Comparison of ENCODE assay signal across 22 cellular contexts in the genomic region with DNA sequence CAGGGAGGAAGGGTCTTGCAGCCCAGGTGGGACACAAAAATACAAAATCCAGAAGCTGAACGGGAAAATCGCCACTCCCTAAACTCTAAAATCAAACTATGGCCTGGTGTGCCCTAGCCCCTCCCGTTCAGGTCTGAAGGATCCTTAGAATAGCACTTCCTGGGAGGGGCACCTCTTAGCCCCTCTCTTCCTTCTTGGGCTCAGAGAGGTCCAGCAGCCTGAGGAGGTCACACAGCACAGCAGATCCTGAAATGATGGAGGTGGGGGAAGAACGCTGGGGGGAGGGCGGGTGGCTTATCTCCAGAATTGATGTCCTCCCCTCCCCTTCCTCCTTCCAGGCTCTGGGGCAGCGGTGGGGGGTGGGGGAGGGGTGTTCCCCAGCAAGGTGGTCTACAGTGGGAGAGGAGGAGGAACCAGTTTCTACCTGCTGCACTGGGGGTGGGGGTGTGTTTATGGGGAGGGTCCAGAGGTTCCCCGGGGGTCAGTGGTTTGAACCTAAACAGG. TPM values are rescaled to one million over a fixed set of nuclear protein-coding genes. Genes with fewer than 3 reads are reported as not detected.
DNase-seq lines count a peak whose midpoint lies in the region; ATAC-seq and TF ChIP-seq lines count a peak whose summit lies in the region.
"Had no signal": no experiment of that assay in that cellular context is flagged by ENCODE, and none has a peak within 500 bp of the region (broad histone marks: within the 10 kb centered on the region; RNA-seq: fewer than 3 reads in every experiment).

No MANE protein-coding gene starts in this region.

- H3K9ac ChIP-seq in SK-N-SH (no peak overlapping the region), endodermal cell (ENCODE audit: extremely low read depth, low read length, poor library complexity, severe bottlenecking) (no peak overlapping the region)

- no peak overlapping the region for H3K4me3 ChIP-seq in SK-N-SH (ENCODE audit: low read depth in 2 of 2, low read length in 1 of 2)
- H3K4me3 ChIP-seq in HEK293 (ENCODE audit: low read depth, low read length), result no peak overlapping the region
- no peak overlapping the region for H3K4me3 ChIP-seq in endodermal cell (ENCODE audit: low read length)
- H3K4me3 ChIP-seq in osteoblast (ENCODE audit: insufficient read depth, low read length), result no peak overlapping the region
- no peak overlapping the region for H3K4me3 ChIP-seq in SJCRH30

- H3K36me3 ChIP-seq in SK-N-SH (replicated peaks in 1 of 2; ENCODE audit: control insufficient read depth in 1 of 2, insufficient read depth in 2 of 2, low read length in 1 of 2) (no peaks in the 10 kb centered on the region), HEK293 (ENCODE audit: control insufficient read depth in 2 of 2, insufficient read depth in 1 of 2, low read length in 2 of 2) (peaks cover 0 to 27% of the 10 kb centered on the region in 2 experiments; a peak in 1 of 3 replicates), endodermal cell (ENCODE audit: control insufficient read depth, insufficient read depth, low read length) (no peaks in the 10 kb centered on the region), osteoblast (ENCODE audit: insufficient read depth, low read length) (no peaks in the 10 kb centered on the region), SJCRH30 (no peaks in the 10 kb centered on the region)
- H3K36me3 ChIP-seq: brain microvascular endothelial cell, stomach had no signal

- no peaks in the 10 kb centered on the region for H3F3A ChIP-seq in SK-N-SH (replicated peaks; ENCODE audit: insufficient read depth)

- H3K27me3 Mint-ChIP-seq in endodermal cell (ENCODE audit: insufficient read depth), result peaks cover 16% of the 10 kb centered on the region

- H3K4me1 ChIP-seq in SK-N-SH (ENCODE audit: control insufficient read depth in 1 of 2, insufficient read depth in 2 of 2, low read depth in 1 of 2, low read length in 1 of 2), result peaks cover 10 to 15% of the 10 kb centered on the region in 2 experiments; a peak in 3 of 4 replicates
- no peaks in the 10 kb centered on the region for H3K4me1 ChIP-seq in HEK293 (ENCODE audit: control insufficient read depth, insufficient read depth, low read length)
- no peaks in the 10 kb centered on the region for H3K4me1 ChIP-seq in endodermal cell (ENCODE audit: control insufficient read depth, insufficient read depth, low read length)
- H3K4me1 ChIP-seq in osteoblast (ENCODE audit: insufficient read depth, low read length), result peaks cover 18% of the 10 kb centered on the region
- no peaks in the 10 kb centered on the region for H3K4me1 ChIP-seq in SJCRH30

- H3K27me3 ChIP-seq in SK-N-SH (ENCODE audit: insufficient read depth) (no peaks in the 10 kb centered on the region), endodermal cell (ENCODE audit: control insufficient read depth, insufficient read depth, low read length, poor library complexity, severe bottlenecking) (peaks cover 10% of the 10 kb centered on the region), osteoblast (ENCODE audit: insufficient read depth, low read length) (peaks cover 2% of the 10 kb centered on the region), SJCRH30 (no peaks in the 10 kb centered on the region)

- WGBS in SK-N-SH (ENCODE audit: low lambda C conversion rate), result 89% methylated on average over 5 of the region's 7 CpGs
- WGBS in endodermal cell (ENCODE audit: insufficient coverage in 1 of 2, insufficient read length in 1 of 2), 2 experiments, result 75 to 77% methylated on average over 4 of the region's 7 CpGs

- no peak overlapping the region for H3K27ac Mint-ChIP-seq in endodermal cell
- H3K27ac Mint-ChIP-seq: activated naive CD8-positive, alpha-beta T cell treated with anti-CD3 and anti-CD28 coated beads, Interleukin-2, amount 10 ng/mL, durations not matched to agents 7 days and 5 days had no signal

- no peak overlapping the region for H3K4me2 ChIP-seq in SK-N-SH
- peak overlapping the region; percentile 78 for H3K4me2 ChIP-seq in osteoblast (ENCODE audit: insufficient read depth, low read length)

- no peaks in the 10 kb centered on the region for H3K9me2 ChIP-seq in SK-N-SH

- CTCF ChIA-PET in SK-N-SH (lab: Yijun Ruan, JAX) (interaction anchor here (1.4 kb wide), 1 partner anchor 71 kb away, joined by 3 read pairs; no protein-coding TSS in a partner anchor), HEK293 (lab: Yijun Ruan, JAX) (no interaction called here)

- H3K9me3 ChIP-seq in SK-N-SH (0 out of 2 replicates have a peak, but pooled peaks cover 3% of the 10 kb centered on the region), HEK293 (ENCODE audit: control insufficient read depth, insufficient read depth, low read depth, low read length) (no peaks in the 10 kb centered on the region), endodermal cell (ENCODE audit: control insufficient read depth, low read length) (peaks cover 7% of the 10 kb centered on the region), osteoblast (ENCODE audit: low read depth, low read length) (peaks cover 4% of the 10 kb centered on the region), SJCRH30 (replicated peaks) (peaks cover 5% of the 10 kb centered on the region; the same call in 1 of the 2 replicates)

- H3K4me3 Mint-ChIP-seq in endodermal cell, result peak overlapping the region; percentile 50
- H3K4me3 Mint-ChIP-seq: activated naive CD8-positive, alpha-beta T cell treated with anti-CD3 and anti-CD28 coated beads, Interleukin-2, amount 10 ng/mL, durations not matched to agents 7 days and 5 days had no signal

- ATAC-seq in SK-N-SH treated with all-trans-retinoic acid at 6 μM for 48 hours, result no peak
- ATAC-seq in HG02759 (IDR thresholded peaks at IDR 0.05; ENCODE audit: unreplicated experiment), result no peak
- ATAC-seq in HG03280 (IDR thresholded peaks at IDR 0.05; ENCODE audit: unreplicated experiment), result no peak

- H3K4me1 Mint-ChIP-seq in endodermal cell, result peaks cover 4% of the 10 kb centered on the region
- H3K4me1 Mint-ChIP-seq: activated naive CD8-positive, alpha-beta T cell treated with anti-CD3 and anti-CD28 coated beads, Interleukin-2, amount 10 ng/mL, durations not matched to agents 7 days and 5 days had no signal

- no peaks in the 10 kb centered on the region for H4K20me1 ChIP-seq in SK-N-SH (ENCODE audit: insufficient read depth)
- H4K20me1 ChIP-seq in osteoblast (ENCODE audit: insufficient read depth, low read length), result no peaks in the 10 kb centered on the region

- no peak overlapping the region for H3K27ac ChIP-seq in SK-N-SH (ENCODE audit: low read depth in 2 of 2, low read length in 1 of 2)
- no peak overlapping the region for H3K27ac ChIP-seq in HEK293 (ENCODE audit: extremely low read depth, low read depth, low read length)
- H3K27ac ChIP-seq in endodermal cell (ENCODE audit: low read depth, low read length), result no peak overlapping the region
- no peak overlapping the region for H3K27ac ChIP-seq in osteoblast (ENCODE audit: low read depth, low read length)
- no peak overlapping the region for H3K27ac ChIP-seq in SJCRH30
- H3K27ac ChIP-seq: brain microvascular endothelial cell had no signal

- no peak for TF ChIP-seq RAD21 in SK-N-SH (IDR thresholded peaks at IDR 0.05; ENCODE audit: low read length)

- peaks cover 13% of the 10 kb centered on the region for H3K36me3 Mint-ChIP-seq in endodermal cell (ENCODE audit: low read depth)

- TF ChIP-seq CTCF in SK-N-SH (IDR thresholded peaks at IDR 0.05), result no peak
- no peak for TF ChIP-seq CTCF in HEK293 (tag by site-specific recombination; IDR thresholded peaks at IDR 0.05)
- TF ChIP-seq CTCF in endodermal cell (conservative IDR thresholded peaks at IDR 0.05), result no peak
- TF ChIP-seq CTCF in osteoblast (IDR thresholded peaks at IDR 0.05; ENCODE audit: extremely low read depth, low read depth, low read length), result no peak

- H2AFZ ChIP-seq in SK-N-SH (ENCODE audit: low read depth), result no peak overlapping the region
- H2AFZ ChIP-seq in osteoblast (ENCODE audit: low read length), result no peak overlapping the region

- DNase-seq in SK-N-SH (peak; percentile 32), endodermal cell (no peak), osteoblast (ENCODE audit: insufficient read length, low spot score, missing footprints) (peak; percentile 80), SJCRH30 (no peak)
- DNase-seq: 8988T; activated CD4-positive, alpha-beta T cell treated with anti-CD3 and anti-CD28 coated beads for 4 hours; activated naive CD8-positive, alpha-beta T cell treated with anti-CD3 and anti-CD28 coated beads, Interleukin-2, amount 10 ng/mL, durations not matched to agents 7 days and 5 days; AML-193; COR-L47; islet precursor cell; NCI-H1694; NCI-H69; SHP77; stimulated activated CD4-positive, alpha-beta T cell treated with anti-CD3 and anti-CD28 coated beads, Interleukin-4, amount 100 ng/mL, for 1 hour; stomach; T-helper 1 cell; trophoblast cell had no signal

- POLR2A ChIA-PET in SK-N-SH (lab: Yijun Ruan, JAX) (no interaction called here), HEK293 (lab: Yijun Ruan, JAX) (no interaction called here)

- no peak for TF ChIP-seq EP300 in SK-N-SH (IDR thresholded peaks at IDR 0.05; ENCODE audit: borderline replicate concordance in 1 of 2, low read depth in 1 of 2, low read length in 1 of 2)

- H3K9me3 Mint-ChIP-seq in endodermal cell, result peaks cover 11% of the 10 kb centered on the region

- H3K79me2 ChIP-seq in SK-N-SH (ENCODE audit: insufficient read depth) (no peaks in the 10 kb centered on the region), osteoblast (ENCODE audit: insufficient read depth, low read length) (no peaks in the 10 kb centered on the region)

TF ChIP-seq in SK-N-SH treated with all-trans-retinoic acid at 6 μM for 48 hours, 23 proteins besides CTCF, POLR2A, EP300 and RAD21 (continues in another document):
- no peak for TF ChIP-seq GLIS3 (CRISPR knock-in tag; IDR thresholded peaks at IDR 0.05)

RNA-seq across cellular contexts. Expression of gene DIRAS1, which starts 1.9 kb away (rescaled TPM):
- polyA plus RNA-seq in SK-N-SH (2012; rRNA removed), result 9.0 and 9.7 TPM in 2 replicates
- 6.3 and 8.1 TPM in 2 replicates for polyA plus RNA-seq in SK-N-SH (2012; cell fraction: cytosol; rRNA removed)
- polyA plus RNA-seq in SK-N-SH (2012; cell fraction: nucleus; rRNA removed), result 7.4 and 9.0 TPM in 2 replicates
- total RNA-seq in endodermal cell (1 to 10 TPM; 4.7 to 8.4 TPM), osteoblast (12.4 and 14.8 TPM in 2 replicates)
- 10.9 TPM for polyA plus RNA-seq in endodermal cell (2013, experiment 1 of 2)
- 9.4 TPM for polyA plus RNA-seq in endodermal cell (2013, experiment 2 of 2)
- total RNA-seq in SJCRH30 (2014; rRNA removed; shearing (Covaris generic)), result not detected in 2 replicates
- total RNA-seq: activated naive CD8-positive, alpha-beta T cell treated with anti-CD3 and anti-CD28 coated beads, Interleukin-2, amount 10 ng/mL, durations not matched to agents 7 days and 5 days had no signal

RNA-seq across cellular contexts. Expression of gene GNG7, which starts 16.8 kb away (rescaled TPM):
- 1.6 and 2.2 TPM in 2 replicates for polyA plus RNA-seq in SK-N-SH (2012; rRNA removed)
- 1.6 and 1.9 TPM in 2 replicates for polyA plus RNA-seq in SK-N-SH (2012; cell fraction: cytosol; rRNA removed)
- 2.8 and 3.1 TPM in 2 replicates for polyA plus RNA-seq in SK-N-SH (2012; cell fraction: nucleus; rRNA removed)
- total RNA-seq in endodermal cell (10 to 100 TPM; 12.3 to 12.4 TPM), osteoblast (0.29 and 0.72 TPM in 2 replicates)
- 6.1 TPM for polyA plus RNA-seq in endodermal cell (2013, experiment 1 of 2)
- polyA plus RNA-seq in endodermal cell (2013, experiment 2 of 2), result 6.1 TPM
- total RNA-seq in SJCRH30 (2014; rRNA removed; shearing (Covaris generic)), result not detected in 2 replicates

RNA-seq across cellular contexts. Expression of gene SLC39A3, which starts 20.5 kb away (rescaled TPM):
- 42.2 and 45.2 TPM in 2 replicates for polyA plus RNA-seq in SK-N-SH (2012; rRNA removed)
- 29.0 and 33.7 TPM in 2 replicates for polyA plus RNA-seq in SK-N-SH (2012; cell fraction: cytosol; rRNA removed)
- 28.9 and 39.2 TPM in 2 replicates for polyA plus RNA-seq in SK-N-SH (2012; cell fraction: nucleus; rRNA removed)
- 10 to 100 TPM; 25.3 to 28.6 TPM for total RNA-seq in endodermal cell
- 25.1 TPM for polyA plus RNA-seq in endodermal cell (2013, experiment 1 of 2)
- polyA plus RNA-seq in endodermal cell (2013, experiment 2 of 2), result 22.5 TPM
- total RNA-seq in osteoblast, result 33.0 and 33.7 TPM in 2 replicates
- 18.7 and 19.5 TPM in 2 replicates for total RNA-seq in SJCRH30 (2014; rRNA removed; shearing (Covaris generic))

Comparison
In these comparisons a context has a peak if more than half of its experiments do, and no peak if none do; other contexts are left out.
1. DNase-seq: peak in SK-N-SH (single experiment) and osteoblast (single experiment); none in endodermal cell (single experiment) and SJCRH30 (0 of 2).